1 cellular context compared by ENCODE assay signal in genomic region chr20:45833030-45833882, GRCh38.
TF ChIP-seq lines count a peak whose summit lies in the region.

A gene with protein sequence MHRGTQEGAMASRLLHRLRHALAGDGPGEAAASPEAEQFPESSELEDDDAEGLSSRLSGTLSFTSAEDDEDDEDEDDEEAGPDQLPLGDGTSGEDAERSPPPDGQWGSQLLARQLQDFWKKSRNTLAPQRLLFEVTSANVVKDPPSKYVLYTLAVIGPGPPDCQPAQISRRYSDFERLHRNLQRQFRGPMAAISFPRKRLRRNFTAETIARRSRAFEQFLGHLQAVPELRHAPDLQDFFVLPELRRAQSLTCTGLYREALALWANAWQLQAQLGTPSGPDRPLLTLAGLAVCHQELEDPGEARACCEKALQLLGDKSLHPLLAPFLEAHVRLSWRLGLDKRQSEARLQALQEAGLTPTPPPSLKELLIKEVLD (plus strand): TSS chr20:45833799. CDS start chr20:45833920, 121 bp downstream.

TF ChIP-seq in HepG2, 621 proteins besides CTCF, POLR2A, EP300 and RAD21 (continued from another document and continues in another):
- peak; percentile 69; the same call in 1 of the 2 replicates for TF ChIP-seq ZNF142 (CRISPR knock-in tag; IDR thresholded peaks at IDR 0.05)
- TF ChIP-seq ZNF543 (CRISPR knock-in tag; IDR thresholded peaks at IDR 0.05): peak; percentile 52
- TF ChIP-seq MLLT10 (CRISPR knock-in tag; IDR thresholded peaks at IDR 0.05): no peak
- TF ChIP-seq ZSCAN21 (CRISPR knock-in tag; IDR thresholded peaks at IDR 0.05; ENCODE audit: borderline replicate concordance): peak; percentile 68; the same call in 1 of the 2 replicates
- TF ChIP-seq LBX2 (CRISPR knock-in tag; IDR thresholded peaks at IDR 0.05; ENCODE audit: borderline replicate concordance): peak; percentile 46; the same call in 1 of the 2 replicates
- TF ChIP-seq CREB1 (IDR thresholded peaks at IDR 0.05): peak; percentile 71
- no peak for TF ChIP-seq CREB1 (CRISPR knock-in tag; IDR thresholded peaks at IDR 0.05)
- no peak for TF ChIP-seq ZNF382 (CRISPR knock-in tag; IDR thresholded peaks at IDR 0.05; ENCODE audit: borderline replicate concordance)
- no peak; the same call in 1 of the 2 replicates for TF ChIP-seq HOXA3 (CRISPR knock-in tag; IDR thresholded peaks at IDR 0.05)
- TF ChIP-seq HNRNPLL (IDR thresholded peaks at IDR 0.05; ENCODE audit: low read depth, low read length, poor library complexity, severe bottlenecking): peak; percentile 62
- 0 out of 2 replicates have a peak, but pooled peaks have one; percentile 33 for TF ChIP-seq ZNF737 (CRISPR knock-in tag; IDR thresholded peaks at IDR 0.05; ENCODE audit: borderline replicate concordance)
- peak; percentile 30; the same call in 1 of the 2 replicates for TF ChIP-seq ZNF761 (CRISPR knock-in tag; conservative IDR thresholded peaks at IDR 0.05)
- no peak for TF ChIP-seq ZKSCAN8 (CRISPR knock-in tag; IDR thresholded peaks at IDR 0.05; ENCODE audit: borderline replicate concordance)
- TF ChIP-seq ZNF703 (CRISPR knock-in tag; IDR thresholded peaks at IDR 0.05; ENCODE audit: borderline replicate concordance): no peak; the same call in 1 of the 2 replicates
- no peak for TF ChIP-seq MIER3 (CRISPR knock-in tag; IDR thresholded peaks at IDR 0.05; ENCODE audit: borderline replicate concordance)
- 0 out of 2 replicates have a peak, but pooled peaks have one; percentile 16 for TF ChIP-seq ZNF362 (CRISPR knock-in tag; IDR thresholded peaks at IDR 0.05; ENCODE audit: borderline replicate concordance)
- TF ChIP-seq EHMT2 (IDR thresholded peaks at IDR 0.05; ENCODE audit: borderline replicate concordance, low read depth, low read length): 0 out of 2 replicates have a peak, but pooled peaks have one; percentile 24
- peak; percentile 66 for TF ChIP-seq ARNT2 (CRISPR knock-in tag; IDR thresholded peaks at IDR 0.05; ENCODE audit: low read depth)
- 0 out of 2 replicates have a peak, but pooled peaks have one; percentile 6 for TF ChIP-seq FOSL1 (CRISPR knock-in tag; IDR thresholded peaks at IDR 0.05; ENCODE audit: borderline replicate concordance)
- TF ChIP-seq NR2F1 (CRISPR knock-in tag; IDR thresholded peaks at IDR 0.05): peak in 1 of 2 experiments; percentile 40; a peak in 2 of 4 replicates
- TF ChIP-seq, protein P1, sequence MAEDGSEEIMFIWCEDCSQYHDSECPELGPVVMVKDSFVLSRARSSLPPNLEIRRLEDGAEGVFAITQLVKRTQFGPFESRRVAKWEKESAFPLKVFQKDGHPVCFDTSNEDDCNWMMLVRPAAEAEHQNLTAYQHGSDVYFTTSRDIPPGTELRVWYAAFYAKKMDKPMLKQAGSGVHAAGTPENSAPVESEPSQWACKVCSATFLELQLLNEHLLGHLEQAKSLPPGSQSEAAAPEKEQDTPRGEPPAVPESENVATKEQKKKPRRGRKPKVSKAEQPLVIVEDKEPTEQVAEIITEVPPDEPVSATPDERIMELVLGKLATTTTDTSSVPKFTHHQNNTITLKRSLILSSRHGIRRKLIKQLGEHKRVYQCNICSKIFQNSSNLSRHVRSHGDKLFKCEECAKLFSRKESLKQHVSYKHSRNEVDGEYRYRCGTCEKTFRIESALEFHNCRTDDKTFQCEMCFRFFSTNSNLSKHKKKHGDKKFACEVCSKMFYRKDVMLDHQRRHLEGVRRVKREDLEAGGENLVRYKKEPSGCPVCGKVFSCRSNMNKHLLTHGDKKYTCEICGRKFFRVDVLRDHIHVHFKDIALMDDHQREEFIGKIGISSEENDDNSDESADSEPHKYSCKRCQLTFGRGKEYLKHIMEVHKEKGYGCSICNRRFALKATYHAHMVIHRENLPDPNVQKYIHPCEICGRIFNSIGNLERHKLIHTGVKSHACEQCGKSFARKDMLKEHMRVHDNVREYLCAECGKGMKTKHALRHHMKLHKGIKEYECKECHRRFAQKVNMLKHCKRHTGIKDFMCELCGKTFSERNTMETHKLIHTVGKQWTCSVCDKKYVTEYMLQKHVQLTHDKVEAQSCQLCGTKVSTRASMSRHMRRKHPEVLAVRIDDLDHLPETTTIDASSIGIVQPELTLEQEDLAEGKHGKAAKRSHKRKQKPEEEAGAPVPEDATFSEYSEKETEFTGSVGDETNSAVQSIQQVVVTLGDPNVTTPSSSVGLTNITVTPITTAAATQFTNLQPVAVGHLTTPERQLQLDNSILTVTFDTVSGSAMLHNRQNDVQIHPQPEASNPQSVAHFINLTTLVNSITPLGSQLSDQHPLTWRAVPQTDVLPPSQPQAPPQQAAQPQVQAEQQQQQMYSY (CRISPR knock-in tag; IDR thresholded peaks at IDR 0.05): peak; percentile 95
- peak; percentile 92 for TF ChIP-seq CEBPG (CRISPR knock-in tag; IDR thresholded peaks at IDR 0.05)
- peak; percentile 68 for TF ChIP-seq ASH2L (IDR thresholded peaks at IDR 0.05; ENCODE audit: insufficient read length, low read depth, low read length)
- 0 out of 2 replicates have a peak, but pooled peaks have one; percentile 27 for TF ChIP-seq ZNF530 (CRISPR knock-in tag; IDR thresholded peaks at IDR 0.05; ENCODE audit: low read depth)
- peak; percentile 31; the same call in 1 of the 2 replicates for TF ChIP-seq ZNF704 (CRISPR knock-in tag; IDR thresholded peaks at IDR 0.05; ENCODE audit: borderline replicate concordance)
- TF ChIP-seq ZSCAN12 (CRISPR knock-in tag; IDR thresholded peaks at IDR 0.05): 0 out of 2 replicates have a peak, but pooled peaks have one; percentile 13
- TF ChIP-seq ZNF564 (CRISPR knock-in tag; IDR thresholded peaks at IDR 0.05): 0 out of 2 replicates have a peak, but pooled peaks have one; percentile 4
- TF ChIP-seq YEATS4 (CRISPR knock-in tag; IDR thresholded peaks at IDR 0.05; ENCODE audit: borderline replicate concordance): peak; percentile 95
- peak; percentile 94 for TF ChIP-seq POLR2G (IDR thresholded peaks at IDR 0.05; ENCODE audit: low read depth, low read length)
- no peak for TF ChIP-seq KDM5B (CRISPR knock-in tag; IDR thresholded peaks at IDR 0.05; ENCODE audit: borderline replicate concordance)
- peak; percentile 68 for TF ChIP-seq DMAP1 (CRISPR knock-in tag; IDR thresholded peaks at IDR 0.05)
- TF ChIP-seq HMG20A (CRISPR knock-in tag; IDR thresholded peaks at IDR 0.05; ENCODE audit: borderline replicate concordance): peak; percentile 30; the same call in 1 of the 2 replicates
- TF ChIP-seq MLXIP (CRISPR knock-in tag; IDR thresholded peaks at IDR 0.05; ENCODE audit: borderline replicate concordance): peak; percentile 18; the same call in 1 of the 2 replicates
- TF ChIP-seq MATR3 (CRISPR knock-in tag; IDR thresholded peaks at IDR 0.05): no peak
- TF ChIP-seq ZNF510 (CRISPR knock-in tag; IDR thresholded peaks at IDR 0.05; ENCODE audit: low read depth): peak; percentile 79; the same call in 1 of the 2 replicates
- TF ChIP-seq ZBTB7A (CRISPR knock-in tag; IDR thresholded peaks at IDR 0.05): peak; percentile 28; the same call in 1 of the 2 replicates
- TF ChIP-seq ZNF773 (CRISPR knock-in tag; IDR thresholded peaks at IDR 0.05; ENCODE audit: borderline replicate concordance): peak; percentile 84; the same call in 1 of the 2 replicates
- TF ChIP-seq ERF (CRISPR knock-in tag; IDR thresholded peaks at IDR 0.05): peak; percentile 1
- TF ChIP-seq DNMT1 (CRISPR knock-in tag; IDR thresholded peaks at IDR 0.05): peak; percentile 10; the same call in 1 of the 2 replicates
- TF ChIP-seq TEF (CRISPR knock-in tag; IDR thresholded peaks at IDR 0.05): peak; percentile 93; the same call in 1 of the 2 replicates
- no peak for TF ChIP-seq JUNB (CRISPR knock-in tag; IDR thresholded peaks at IDR 0.05; ENCODE audit: borderline replicate concordance)
- TF ChIP-seq FOSL2 (CRISPR knock-in tag; IDR thresholded peaks at IDR 0.05): peak; percentile 67
- peak; percentile 24; the same call in 1 of the 2 replicates for TF ChIP-seq ZSCAN5A (CRISPR knock-in tag; IDR thresholded peaks at IDR 0.05; ENCODE audit: borderline replicate concordance)
- peak; percentile 30 for TF ChIP-seq IRF2 (CRISPR knock-in tag; IDR thresholded peaks at IDR 0.05)
